In genomic region chr6:134517145-134517658, GRCh38 we compare ENCODE assay signal across 8 cellular contexts.
DNase-seq lines count a peak whose midpoint lies in the region; ATAC-seq, FAIRE-seq and TF ChIP-seq lines count a peak whose summit lies in the region.

No MANE protein-coding gene starts in this region.

- no peak for TF ChIP-seq CTCF in fibroblast of mammary gland (conservative IDR thresholded peaks at IDR 0.05; ENCODE audit: control insufficient read depth, insufficient read depth, low read depth, low read length)

- H3K4me3 ChIP-seq in fibroblast of mammary gland (ENCODE audit: control insufficient read depth, low read depth, low read length): peak overlapping the region; percentile 27

- DNase-seq in H54 (ENCODE audit: insufficient read length, low spot score) (peak; percentile 41), RPMI7951 (ENCODE audit: low read depth) (peak; percentile 88), fibroblast of mammary gland (ENCODE audit: low read depth) (peak; percentile 94), non-pigmented ciliary epithelial cell (ENCODE audit: low read depth) (peak; percentile 47), COR-L47 (lab: John Stamatoyannopoulos, UW) (no peak)
- no peak for DNase-seq in T-helper 2 cell treated with Interferon-gamma antibody and Interleukin-4, amounts not matched to agents 5 μg/mL and 100 μg/mL, for 36 hours (ENCODE audit: low spot score)

- ATAC-seq in GM21723 (IDR thresholded peaks at IDR 0.05; ENCODE audit: unreplicated experiment) (no peak), GM18907 (IDR thresholded peaks at IDR 0.05; ENCODE audit: unreplicated experiment) (no peak)

- TF ChIP-seq POLR2A in H54 (IDR thresholded peaks at IDR 0.05; ENCODE audit: low read depth, low read length): no peak

- H3K9me3 Mint-ChIP-seq in T-helper 2 cell treated with Interferon-gamma antibody and Interleukin-4, amounts not matched to agents 5 μg/mL and 100 μg/mL, for 36 hours: no peaks in the 10 kb centered on the region

- FAIRE-seq in H54 (lab: Jason Lieb, UNC): peak; percentile 41

- H3K36me3 Mint-ChIP-seq in T-helper 2 cell treated with Interferon-gamma antibody and Interleukin-4, amounts not matched to agents 5 μg/mL and 100 μg/mL, for 36 hours (ENCODE audit: low read depth): peaks cover 10% of the 10 kb centered on the region

- peaks cover 33% of the 10 kb centered on the region for H3K4me1 Mint-ChIP-seq in T-helper 2 cell treated with Interferon-gamma antibody and Interleukin-4, amounts not matched to agents 5 μg/mL and 100 μg/mL, for 36 hours (ENCODE audit: low read depth)

- H3K27ac Mint-ChIP-seq in T-helper 2 cell treated with Interferon-gamma antibody and Interleukin-4, amounts not matched to agents 5 μg/mL and 100 μg/mL, for 36 hours: no peak overlapping the region

- H3K4me3 Mint-ChIP-seq in T-helper 2 cell treated with Interferon-gamma antibody and Interleukin-4, amounts not matched to agents 5 μg/mL and 100 μg/mL, for 36 hours: no peak overlapping the region

- H3K27me3 Mint-ChIP-seq in T-helper 2 cell treated with Interferon-gamma antibody and Interleukin-4, amounts not matched to agents 5 μg/mL and 100 μg/mL, for 36 hours (ENCODE audit: low read depth): no peaks in the 10 kb centered on the region

Comparison
In these comparisons a context has a peak if more than half of its experiments do, and no peak if none do; other contexts are left out.
1. DNase-seq: peak in H54 (single experiment), RPMI7951 (single experiment), fibroblast of mammary gland (single experiment) and non-pigmented ciliary epithelial cell (single experiment); none in COR-L47 (single experiment) and T-helper 2 cell treated with Interferon-gamma antibody and Interleukin-4, amounts not matched to agents 5 μg/mL and 100 μg/mL, for 36 hours (single experiment).